1 cellular context compared by ENCODE assay signal in genomic region chr7:108236681-108237415, GRCh38.
A peak's percentile ranks its signal among the peaks of the same experiment; 100 is the strongest.
TF ChIP-seq lines count a peak whose summit lies in the region.

No MANE protein-coding gene starts in this region.

TF ChIP-seq in K562, 482 proteins besides CTCF, POLR2A, EP300 and RAD21 (continued from another document):
- TF ChIP-seq ZNF395 (CRISPR knock-in tag; IDR thresholded peaks at IDR 0.05) (0 out of 2 replicates have a peak, but pooled peaks have one; percentile 17), GATAD2A (IDR thresholded peaks at IDR 0.05) (0 out of 2 replicates have a peak, but pooled peaks have one; percentile 42), PKNOX1 (IDR thresholded peaks at IDR 0.05) (peak; percentile 48), MAFK (IDR thresholded peaks at IDR 0.05; ENCODE audit: low read length) (0 out of 2 replicates have a peak, but pooled peaks have one; percentile 11), TBL1XR1 (IDR thresholded peaks at IDR 0.05; ENCODE audit: low read length in 2 of 2) (peak in 1 of 2 experiments; percentile 76; a peak in 1 of 4 replicates), NCOR1 (IDR thresholded peaks at IDR 0.05) (peak; percentile 48), ZNF133 (CRISPR knock-in tag; IDR thresholded peaks at IDR 0.05) (no peak), RCOR1 (IDR thresholded peaks at IDR 0.05; ENCODE audit: borderline replicate concordance in 1 of 2, low read depth in 2 of 2, low read length in 2 of 2) (peak in 1 of 2 experiments; percentile 69; a peak in 1 of 4 replicates), STAT5B (CRISPR knock-in tag; IDR thresholded peaks at IDR 0.05) (no peak), ELF4 (CRISPR knock-in tag; IDR thresholded peaks at IDR 0.05) (0 out of 2 replicates have a peak, but pooled peaks have one; percentile 6), ELF1 (tag; IDR thresholded peaks at IDR 0.05) (0 out of 2 replicates have a peak, but pooled peaks have one; percentile 9), CBFA2T3 (IDR thresholded peaks at IDR 0.05) (peak; percentile 64), KLF6 (CRISPR knock-in tag; IDR thresholded peaks at IDR 0.05; ENCODE audit: borderline replicate concordance) (no peak; the same call in 1 of the 2 replicates), FIP1L1 (IDR thresholded peaks at IDR 0.05; ENCODE audit: low read depth, low read length, poor library complexity, severe bottlenecking) (no peak), MGA (IDR thresholded peaks at IDR 0.05) (peak; percentile 51), PURB (CRISPR knock-in tag; IDR thresholded peaks at IDR 0.05; ENCODE audit: low read depth) (no peak), MYBL2 (IDR thresholded peaks at IDR 0.05; ENCODE audit: low read depth) (peak; percentile 74), MYBL2 (CRISPR knock-in tag; IDR thresholded peaks at IDR 0.05; ENCODE audit: borderline replicate concordance) (no peak), TEAD4 (IDR thresholded peaks at IDR 0.05; ENCODE audit: low read length) (peak; percentile 70), TEAD4 (CRISPR knock-in tag; IDR thresholded peaks at IDR 0.05; ENCODE audit: borderline replicate concordance) (no peak)
